In the genomic region with DNA sequence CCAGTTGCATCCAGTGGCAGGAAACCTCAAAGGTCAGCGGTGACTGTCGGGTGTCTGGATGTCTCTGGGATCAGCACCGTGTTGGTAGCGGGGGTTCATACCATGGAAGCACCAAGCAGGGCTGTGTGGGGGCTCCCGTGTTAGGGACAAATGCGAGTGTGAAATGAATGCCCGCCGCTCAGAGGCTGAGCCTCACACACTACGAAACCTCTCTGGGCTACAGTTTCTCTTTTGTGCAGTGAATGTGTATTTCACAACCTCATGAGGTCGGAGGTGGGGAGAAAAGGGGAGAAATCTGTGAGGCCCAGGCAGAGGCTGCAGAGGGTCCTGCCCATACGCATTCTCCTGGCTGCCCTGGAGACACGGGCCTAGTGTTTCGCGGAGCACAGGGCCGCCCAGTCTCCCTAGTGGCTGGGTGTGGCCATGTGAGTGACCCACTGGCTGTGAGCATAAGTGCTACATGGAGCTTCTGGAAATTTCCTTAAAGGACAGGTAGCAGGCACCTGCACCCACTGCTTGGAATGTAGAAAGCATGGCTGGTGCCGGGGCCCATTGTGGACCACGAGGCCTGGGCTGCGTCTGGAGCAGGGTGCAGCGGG, we compare ENCODE assay signal across 1 cellular context.
TF ChIP-seq lines count a peak whose summit lies in the region.

No MANE protein-coding gene starts in this region.

TF ChIP-seq in IMR-90, 13 proteins besides CTCF, POLR2A, EP300 and RAD21 (continued from another document):
- TF ChIP-seq ELK1 (IDR thresholded peaks at IDR 0.05; ENCODE audit: borderline replicate concordance, low read depth, low read length) (no peak), USF2 (IDR thresholded peaks at IDR 0.05; ENCODE audit: low read depth, low read length) (no peak)
TF ChIP-seq in IMR-90: peak in this region for 0.
